8 cellular contexts compared by ENCODE assay signal in genomic region chr22:36334838-36335603, GRCh38. TPM values are rescaled to one million over a fixed set of nuclear protein-coding genes. Genes with fewer than 3 reads are reported as not detected.
DNase-seq lines count a peak whose midpoint lies in the region; ATAC-seq, FAIRE-seq and TF ChIP-seq lines count a peak whose summit lies in the region.

No MANE protein-coding gene starts in this region.

- peak overlapping the region; percentile 48 for H3K27ac ChIP-seq in SJCRH30
- H3K27ac ChIP-seq in liver (ENCODE audit: low read depth in 1 of 2, low read length in 2 of 2), result peak overlapping the region; percentile 48 to 53
- peak overlapping the region; percentile 98 for H3K27ac ChIP-seq in temporal lobe (ENCODE audit: low read depth, low read length)
- no peak overlapping the region for H3K27ac ChIP-seq in WERI-Rb-1

- peaks cover 52% of the 10 kb centered on the region for H3K4me1 ChIP-seq in SJCRH30
- peaks cover 15 to 59% (median 36%) of the 10 kb centered on the region in 4 donors for H3K4me1 ChIP-seq in liver (ENCODE audit: control insufficient read depth in 4 of 4, insufficient read depth in 4 of 4, low read length in 3 of 4)

- TF ChIP-seq POLR2A in H54 (IDR thresholded peaks at IDR 0.05; ENCODE audit: low read depth, low read length), result no peak

- H3K9ac ChIP-seq in liver (ENCODE audit: low read depth in 1 of 2, low read length in 2 of 2), result no peak overlapping the region

- peak in 1 of 2 donors; percentile 6 for TF ChIP-seq RAD21 in liver (IDR thresholded peaks at IDR 0.05)

- H3K27ac Mint-ChIP-seq in central memory CD8-positive, alpha-beta T cell (ENCODE audit: low read depth), result peak overlapping the region; percentile 94

- no peak for ATAC-seq in central memory CD8-positive, alpha-beta T cell (replicated peaks; ENCODE audit: extremely low read depth, poor library complexity, severe bottlenecking)
- ATAC-seq in GM19328 (IDR thresholded peaks at IDR 0.05; ENCODE audit: unreplicated experiment), result no peak

- peaks cover 85% of the 10 kb centered on the region for H3K36me3 Mint-ChIP-seq in central memory CD8-positive, alpha-beta T cell (ENCODE audit: insufficient read depth)

- FAIRE-seq in H54 (lab: Jason Lieb, UNC), result no peak

- TF ChIP-seq CTCF in liver (IDR thresholded peaks at IDR 0.05; ENCODE audit: low read depth, low read length, missing input control), result no peak
- no peak for TF ChIP-seq CTCF in WERI-Rb-1 (IDR thresholded peaks at IDR 0.05; ENCODE audit: low read depth, low read length)

- peaks cover 86% of the 10 kb centered on the region for H3K4me1 Mint-ChIP-seq in central memory CD8-positive, alpha-beta T cell

- peak overlapping the region; percentile 80 for H3K4me3 Mint-ChIP-seq in central memory CD8-positive, alpha-beta T cell

- H3K36me3 ChIP-seq in SJCRH30 (peaks cover 65% of the 10 kb centered on the region), liver (ENCODE audit: control insufficient read depth in 4 of 4, insufficient read depth in 3 of 4, low read depth in 1 of 4, low read length in 3 of 4) (peaks cover 0 to 36% (median 27%) of the 10 kb centered on the region in 4 donors), WERI-Rb-1 (peaks cover 56% of the 10 kb centered on the region)

- no peaks in the 10 kb centered on the region for H3K9me3 Mint-ChIP-seq in central memory CD8-positive, alpha-beta T cell

- H3K9me3 ChIP-seq in SJCRH30 (replicated peaks) (no peaks in the 10 kb centered on the region), liver (ENCODE audit: control insufficient read depth in 4 of 4, low read length in 3 of 4) (no peaks in the 10 kb centered on the region), WERI-Rb-1 (ENCODE audit: severe bottlenecking) (no peaks in the 10 kb centered on the region)

- H3K4me3 ChIP-seq in SJCRH30, result no peak overlapping the region
- no peak overlapping the region for H3K4me3 ChIP-seq in liver (ENCODE audit: low read depth in 1 of 3, low read length in 3 of 3)
- no peak overlapping the region for H3K4me3 ChIP-seq in WERI-Rb-1 (ENCODE audit: low read depth, low read length)

- WGBS in liver, result 69% methylated on average over 17 of the region's 17 CpGs

- DNase-seq in H54 (ENCODE audit: insufficient read length, low spot score), result peak; percentile 64
- peak; percentile 54 to 60 for DNase-seq in SJCRH30
- DNase-seq in central memory CD8-positive, alpha-beta T cell (ENCODE audit: low spot score in 2 of 2), result no peak
- no peak for DNase-seq in stimulated activated CD8-positive, alpha-beta memory T cell treated with anti-CD3 and anti-CD28 coated beads, Interleukin-4, amount 100 ng/mL, for 48 hours
- DNase-seq in WERI-Rb-1, result no peak

- H3K27me3 Mint-ChIP-seq in central memory CD8-positive, alpha-beta T cell, result no peaks in the 10 kb centered on the region

- H3K27me3 ChIP-seq in SJCRH30, result no peaks in the 10 kb centered on the region
- H3K27me3 ChIP-seq in liver (ENCODE audit: control insufficient read depth in 4 of 4, insufficient read depth in 4 of 4, low read length in 3 of 4), result no peaks in the 10 kb centered on the region
- H3K27me3 ChIP-seq in WERI-Rb-1 (ENCODE audit: insufficient read depth, low read depth, severe bottlenecking), result no peaks in the 10 kb centered on the region

TF ChIP-seq in liver, 16 proteins besides CTCF, POLR2A, EP300 and RAD21:
- TF ChIP-seq GABPA (IDR thresholded peaks at IDR 0.05 in 1 of 2, conservative IDR thresholded peaks at IDR 0.05 in 1 of 2) (no peak), MAX (IDR thresholded peaks at IDR 0.05) (no peak), FOXA2 (IDR thresholded peaks at IDR 0.05) (no peak), RXRA (IDR thresholded peaks at IDR 0.05) (no peak), ATF3 (IDR thresholded peaks at IDR 0.05) (no peak), SP1 (IDR thresholded peaks at IDR 0.05) (no peak), HNF4A (conservative IDR thresholded peaks at IDR 0.05) (no peak), HNF4G (IDR thresholded peaks at IDR 0.05) (no peak), EGR1 (IDR thresholded peaks at IDR 0.05; ENCODE audit: low read depth in 2 of 2) (no peak), TAF1 (conservative IDR thresholded peaks at IDR 0.05) (no peak), JUND (IDR thresholded peaks at IDR 0.05) (no peak)
- TF ChIP-seq, protein P1, sequence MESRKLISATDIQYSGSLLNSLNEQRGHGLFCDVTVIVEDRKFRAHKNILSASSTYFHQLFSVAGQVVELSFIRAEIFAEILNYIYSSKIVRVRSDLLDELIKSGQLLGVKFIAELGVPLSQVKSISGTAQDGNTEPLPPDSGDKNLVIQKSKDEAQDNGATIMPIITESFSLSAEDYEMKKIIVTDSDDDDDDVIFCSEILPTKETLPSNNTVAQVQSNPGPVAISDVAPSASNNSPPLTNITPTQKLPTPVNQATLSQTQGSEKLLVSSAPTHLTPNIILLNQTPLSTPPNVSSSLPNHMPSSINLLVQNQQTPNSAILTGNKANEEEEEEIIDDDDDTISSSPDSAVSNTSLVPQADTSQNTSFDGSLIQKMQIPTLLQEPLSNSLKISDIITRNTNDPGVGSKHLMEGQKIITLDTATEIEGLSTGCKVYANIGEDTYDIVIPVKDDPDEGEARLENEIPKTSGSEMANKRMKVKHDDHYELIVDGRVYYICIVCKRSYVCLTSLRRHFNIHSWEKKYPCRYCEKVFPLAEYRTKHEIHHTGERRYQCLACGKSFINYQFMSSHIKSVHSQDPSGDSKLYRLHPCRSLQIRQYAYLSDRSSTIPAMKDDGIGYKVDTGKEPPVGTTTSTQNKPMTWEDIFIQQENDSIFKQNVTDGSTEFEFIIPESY (IDR thresholded peaks at IDR 0.05), result no peak

RNA-seq across cellular contexts. Expression of gene MYH9, which starts 52.7 kb away (rescaled TPM):
- total RNA-seq in SJCRH30 (2014; rRNA removed; shearing (Covaris generic)), result 151 TPM in 2 replicates
- total RNA-seq in liver (100 to 1,000 TPM; 123 to 150 TPM), temporal lobe (31.0 TPM)
- 10 to 100 TPM; 32.3 to 74.1 TPM for polyA plus RNA-seq in liver

Comparison
In these comparisons a context has a peak if more than half of its experiments do, and no peak if none do; other contexts are left out.
1. DNase-seq: peak in H54 (single experiment) and SJCRH30 (2 of 2); none in central memory CD8-positive, alpha-beta T cell (0 of 2), stimulated activated CD8-positive, alpha-beta memory T cell treated with anti-CD3 and anti-CD28 coated beads, Interleukin-4, amount 100 ng/mL, for 48 hours (single experiment) and WERI-Rb-1 (single experiment).